ENCODE assay signal across 7 cellular contexts in genomic region chr1:202057335-202057704, GRCh38. TPM values are rescaled to one million over a fixed set of nuclear protein-coding genes. Genes with fewer than 3 reads are reported as not detected.
A peak's percentile ranks its signal among the peaks of the same experiment; 100 is the strongest.
DNase-seq lines count a peak whose midpoint lies in the region; ATAC-seq and TF ChIP-seq lines count a peak whose summit lies in the region.
"Not testable (repeated sequence)": the region's sequence is repeated elsewhere in the genome, so short reads cannot be mapped to it uniquely, and the experiment has no call there.

No MANE protein-coding gene starts in this region.

- ATAC-seq in PC-3, result peak; percentile 8

- POLR2A ChIA-PET in PC-3 (lab: Charles Lee; ENCODE audit: unreplicated experiment), result interaction anchor here (1.8 kb wide), 1 partner anchor 47 kb away, joined by 10 read pairs; the partner anchor contains the start of gene ELF3

- H3K27ac Mint-ChIP-seq in Calu3 (ENCODE audit: unreplicated experiment), result peak overlapping the region; percentile 66

- TF ChIP-seq CTCF in Calu3 (IDR thresholded peaks at IDR 0.05; ENCODE audit: unreplicated experiment); PC-3 (conservative IDR thresholded peaks at IDR 0.05; ENCODE audit: low read depth, low read length); VCaP (conservative IDR thresholded peaks at IDR 0.05); hepatocyte (IDR thresholded peaks at IDR 0.05; ENCODE audit: poor library complexity); prostate gland (IDR thresholded peaks at IDR 0.05): not testable (repeated sequence)

- CTCF ChIA-PET in Calu3 (lab: Charles Lee) (interaction anchor here (0.7 to 3.5 kb wide), 17 partner anchors 8 to 344 kb away, joined by 3 to 28 read pairs (median 4); partner anchors contain the start of gene ELF3), PC-3 (lab: Charles Lee) (interaction anchor here (0.6 to 1.0 kb wide), 2 partner anchors 22 to 49 kb away, joined by 3 to 4 read pairs; no protein-coding TSS in a partner anchor)

- H3K4me3 Mint-ChIP-seq in Calu3 (ENCODE audit: low read depth, unreplicated experiment), result peak overlapping the region; percentile 4

- not testable (repeated sequence) for H3K79me2 ChIP-seq in PC-3 (ENCODE audit: low read length); hepatocyte

- H3K27ac ChIP-seq in PC-3 (ENCODE audit: low read length), result peak overlapping the region; percentile 98
- peak overlapping the region; percentile 54 for H3K27ac ChIP-seq in VCaP
- peak overlapping the region; percentile 66 for H3K27ac ChIP-seq in duodenal mucosa (ENCODE audit: low read depth, low read length)
- H3K27ac ChIP-seq in hepatocyte, result peak overlapping the region; percentile 86
- H3K27ac ChIP-seq in mucosa of rectum (ENCODE audit: low read depth in 2 of 2, low read length in 2 of 2), result peak overlapping the region; percentile 96 to 98
- peak overlapping the region; percentile 73 to 79 for H3K27ac ChIP-seq in prostate gland

- H3K9ac ChIP-seq in PC-3 (ENCODE audit: low read length) (peak overlapping the region; percentile 59), duodenal mucosa (ENCODE audit: low read depth in 1 of 2, low read length in 2 of 2) (peak overlapping the region; percentile 48 to 58), mucosa of rectum (ENCODE audit: low read depth in 1 of 2, low read length in 2 of 2) (peak overlapping the region; percentile 38 to 86)

- H3K4me1 ChIP-seq in PC-3 (ENCODE audit: insufficient read depth, low read length), result peaks cover 23% of the 10 kb centered on the region
- peaks cover 18 to 26% of the 10 kb centered on the region in 2 donors for H3K4me1 ChIP-seq in duodenal mucosa (ENCODE audit: control insufficient read depth in 1 of 2, insufficient read depth in 2 of 2, low read length in 2 of 2)
- peaks cover 15% of the 10 kb centered on the region for H3K4me1 ChIP-seq in hepatocyte (ENCODE audit: insufficient read depth)
- H3K4me1 ChIP-seq in mucosa of rectum (ENCODE audit: control insufficient read depth in 2 of 2, insufficient read depth in 2 of 2, low read length in 2 of 2), result peaks cover 15 to 25% of the 10 kb centered on the region in 2 donors
- not testable (repeated sequence) for H3K4me1 ChIP-seq in prostate gland (replicated peaks)

- not testable (repeated sequence) for H3K27me3 ChIP-seq in PC-3 (ENCODE audit: low read length); duodenal mucosa (ENCODE audit: control insufficient read depth in 1 of 2, insufficient read depth in 2 of 2, low read length in 2 of 2); hepatocyte; mucosa of rectum (ENCODE audit: control insufficient read depth in 2 of 2, insufficient read depth in 2 of 2, low read length in 2 of 2); prostate gland (replicated peaks; ENCODE audit: insufficient read depth)

- not testable (repeated sequence) for DNase-seq in Calu3; PC-3; hepatocyte (ENCODE audit: low spot score); prostate gland (ENCODE audit: low spot score)

- not testable (repeated sequence) for H4K20me1 ChIP-seq in PC-3 (ENCODE audit: low read length); hepatocyte (ENCODE audit: insufficient read depth, poor library complexity, severe bottlenecking)

- not testable (repeated sequence) for H3K4me3 ChIP-seq in PC-3 (ENCODE audit: low read length); duodenal mucosa (ENCODE audit: low read depth in 1 of 2, low read length in 2 of 2); hepatocyte; mucosa of rectum (ENCODE audit: low read length in 2 of 2); prostate gland

- H3K27me3 Mint-ChIP-seq in Calu3 (ENCODE audit: unreplicated experiment), result not testable (repeated sequence)

- BruUV-seq in Calu3 (replicated peaks; lab: Mats Ljungman, UMichigan), result not testable (repeated sequence)
- TSS peak; percentile 19 for BruUV-seq in PC-3 (replicated peaks; lab: Mats Ljungman, UMichigan)

- H3K4me1 Mint-ChIP-seq in Calu3 (ENCODE audit: low read depth, unreplicated experiment), result peaks cover 55% of the 10 kb centered on the region

- WGBS in hepatocyte (ENCODE audit: low lambda C conversion rate, missing lambda C conversion rate), result 72% methylated on average over 6 of the region's 6 CpGs
- 60% methylated on average over 6 of the region's 6 CpGs for WGBS in prostate gland

- H2AFZ ChIP-seq in PC-3 (ENCODE audit: low read length); hepatocyte: not testable (repeated sequence)

- H3K9me3 ChIP-seq in PC-3 (ENCODE audit: low read length); duodenal mucosa (ENCODE audit: control insufficient read depth in 1 of 2, low read length in 2 of 2); hepatocyte (ENCODE audit: low read depth); mucosa of rectum (ENCODE audit: control insufficient read depth in 2 of 2, low read length in 2 of 2); prostate gland: not testable (repeated sequence)

- not testable (repeated sequence) for H3K9me3 Mint-ChIP-seq in Calu3 (ENCODE audit: low read depth, unreplicated experiment)

- TF ChIP-seq POLR2A in prostate gland (IDR thresholded peaks at IDR 0.05), result not testable (repeated sequence)

- peaks cover 28% of the 10 kb centered on the region for H3K36me3 Mint-ChIP-seq in Calu3 (ENCODE audit: insufficient read depth, unreplicated experiment)

- H3F3A ChIP-seq in PC-3 (ENCODE audit: low read length, unreplicated experiment), result not testable (repeated sequence)

- H3K9me2 ChIP-seq in PC-3 (replicated peaks; ENCODE audit: low read length); hepatocyte (replicated peaks; ENCODE audit: insufficient read depth): not testable (repeated sequence)

- H3K4me2 ChIP-seq in PC-3 (ENCODE audit: low read length), result 0 out of 2 replicates have a peak overlapping the region, but pooled peaks have one; percentile 1
- not testable (repeated sequence) for H3K4me2 ChIP-seq in hepatocyte

- intact Hi-C loops in Calu3 (cut with micrococcal nuclease; ENCODE audit: unreplicated experiment), result loop anchor here (1.0 to 2.0 kb wide), 4 partner anchors 10 to 55 kb away; partner anchors contain the start of gene ELF3
- intact Hi-C loops in PC-3 (cut with micrococcal nuclease); prostate gland (cut with DNase I): not testable (repeated sequence)

- H3K36me3 ChIP-seq in PC-3 (ENCODE audit: low read depth, low read length); duodenal mucosa (ENCODE audit: control insufficient read depth in 1 of 2, insufficient read depth in 2 of 2, low read length in 2 of 2); hepatocyte (replicated peaks; ENCODE audit: insufficient read depth, low read depth); mucosa of rectum (ENCODE audit: control insufficient read depth in 2 of 2, insufficient read depth in 2 of 2, low read length in 2 of 2); prostate gland: not testable (repeated sequence)

RNA-seq across cellular contexts. Expression of gene ELF3, which starts 46.9 kb away (rescaled TPM):
- 830 and 907 TPM in 2 replicates for total RNA-seq in Calu3 (2022)
- total RNA-seq in PC-3 (2014; rRNA removed), result 399 and 460 TPM in 2 replicates
- 336 and 367 TPM in 2 replicates for total RNA-seq in hepatocyte
- polyA plus RNA-seq in hepatocyte, result 333 and 361 TPM in 2 replicates
- total RNA-seq in prostate gland, result 100 to 1,000 TPM in 1 of 2 donors, 10 to 100 TPM in 1; 74.4 to 191 TPM
